In the genomic region with DNA sequence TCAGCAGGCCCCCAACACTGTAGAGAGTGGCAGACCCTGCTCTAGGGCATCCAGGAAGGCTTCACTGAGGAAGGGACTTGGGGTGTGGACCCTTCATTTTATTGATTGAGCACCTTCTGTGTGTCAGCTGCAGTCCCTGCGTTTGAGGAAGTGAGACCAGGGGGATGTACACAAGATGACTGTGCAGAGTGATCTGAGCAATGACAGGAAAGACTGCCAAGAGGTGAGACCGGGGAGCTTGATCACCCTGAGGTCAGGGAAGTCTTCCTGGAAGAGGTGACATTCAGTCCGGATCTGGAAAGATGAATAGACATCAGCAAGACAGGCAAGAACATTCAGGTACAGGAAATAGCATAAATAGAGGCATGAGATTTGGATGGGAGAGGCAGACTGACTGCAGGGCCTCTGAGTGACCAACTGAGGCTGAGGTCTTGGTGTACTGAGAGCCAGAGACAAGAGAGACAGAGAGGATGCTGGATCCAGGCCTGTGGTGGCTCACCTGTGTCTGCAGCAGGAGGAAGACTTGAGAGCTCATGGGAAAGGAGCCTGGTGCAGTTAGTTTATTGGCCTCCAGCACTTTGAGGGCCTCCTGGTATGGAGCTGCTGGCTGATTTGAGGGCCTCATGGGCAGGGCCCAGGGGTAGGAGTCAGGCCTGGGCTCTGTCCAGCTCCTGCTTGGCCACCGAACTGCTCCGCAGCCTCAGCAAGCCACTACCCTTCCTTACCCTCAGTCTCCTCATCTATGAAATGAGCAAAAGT, we compare ENCODE assay signal across 9 cellular contexts. TPM values are rescaled to one million over a fixed set of nuclear protein-coding genes. Genes with fewer than 3 reads are reported as not detected.
DNase-seq lines count a peak whose midpoint lies in the region; ATAC-seq and TF ChIP-seq lines count a peak whose summit lies in the region.
"Had no signal": no experiment of that assay in that cellular context is flagged by ENCODE, and none has a peak within 500 bp of the region (broad histone marks: within the 10 kb centered on the region; RNA-seq: fewer than 3 reads in every experiment).

No MANE protein-coding gene starts in this region.

- no peak for TF ChIP-seq POLR2A in prostate gland (IDR thresholded peaks at IDR 0.05)

- no peaks in the 10 kb centered on the region for H3K9me3 ChIP-seq in RWPE2 (ENCODE audit: severe bottlenecking)
- no peaks in the 10 kb centered on the region for H3K9me3 ChIP-seq in prostate gland

- H3K36me3 ChIP-seq in RWPE2 (ENCODE audit: low read depth) (no peaks in the 10 kb centered on the region), prostate gland (no peaks in the 10 kb centered on the region)

- H3K27me3 ChIP-seq in RWPE2 (ENCODE audit: insufficient read depth, poor library complexity, severe bottlenecking) = no peaks in the 10 kb centered on the region
- H3K27me3 ChIP-seq in prostate gland (replicated peaks; ENCODE audit: insufficient read depth) = no peaks in the 10 kb centered on the region

- H3K4me1 Mint-ChIP-seq in activated T-cell treated with anti-CD3 and anti-CD28 coated beads, Interleukin-2, amount 50 U/mL, for 72 hours (ENCODE audit: low read depth) = peaks cover 37% of the 10 kb centered on the region
- peaks cover 6% of the 10 kb centered on the region for H3K4me1 Mint-ChIP-seq in mesothelial cell of epicardium

- H3K36me3 Mint-ChIP-seq in activated T-cell treated with anti-CD3 and anti-CD28 coated beads, Interleukin-2, amount 50 U/mL, for 72 hours (ENCODE audit: insufficient read depth in 2 of 2) = no peaks in the 10 kb centered on the region
- H3K36me3 Mint-ChIP-seq in mesothelial cell of epicardium = no peaks in the 10 kb centered on the region

- H3K4me1 ChIP-seq in RWPE2 (ENCODE audit: insufficient read depth, poor library complexity, severe bottlenecking) = peaks cover 5% of the 10 kb centered on the region
- no peaks in the 10 kb centered on the region for H3K4me1 ChIP-seq in prostate gland (replicated peaks)

- DNase-seq in activated T-cell treated with anti-CD3 and anti-CD28 coated beads, Interleukin-2, amount 50 U/mL, for 72 hours = peak; percentile 36 to 44
- DNase-seq in activated T-cell treated with anti-CD3 and anti-CD28 coated beads, Interleukin-2, amount 50 U/mL, for 1 hour = no peak
- DNase-seq in RWPE2 (ENCODE audit: low spot score) = peak; percentile 8
- DNase-seq in stimulated activated naive CD8-positive, alpha-beta T cell treated with anti-CD3 and anti-CD28 coated beads, Interleukin-15, Interleukin-2, amounts not matched to agents 100 U/mL and 50 U/mL, for 24 hours = peak; percentile 27
- no peak for DNase-seq in prostate gland (ENCODE audit: low spot score)
- no peak for DNase-seq in mesothelial cell of epicardium (ENCODE audit: low spot score in 2 of 2, unreplicated experiment in 2 of 2)
- DNase-seq in DMS 273 treated with DMSO at 0.1 percent for 48 hours (lab: John Stamatoyannopoulos, UW) = no peak

- H3K27ac Mint-ChIP-seq in activated T-cell treated with anti-CD3 and anti-CD28 coated beads, Interleukin-2, amount 50 U/mL, for 72 hours = peak overlapping the region; percentile 10
- no peak overlapping the region for H3K27ac Mint-ChIP-seq in mesothelial cell of epicardium

- intact Hi-C loops in prostate gland (cut with DNase I) = no loop called here

- H3K27ac ChIP-seq in RWPE2 (ENCODE audit: poor library complexity, severe bottlenecking) = no peak overlapping the region
- H3K27ac ChIP-seq in prostate gland = no peak overlapping the region

- peak; percentile 79 to 91 for ATAC-seq in activated T-cell treated with anti-CD3 and anti-CD28 coated beads, Interleukin-2, amount 50 U/mL, for 72 hours (replicated peaks in 1 of 2)
- peak; percentile 55 for ATAC-seq in HG02970 (IDR thresholded peaks at IDR 0.05; ENCODE audit: low FRiP score, unreplicated experiment)
- no peak for ATAC-seq in RWPE2 (ENCODE audit: low read depth)
- ATAC-seq in stimulated activated naive CD8-positive, alpha-beta T cell treated with anti-CD3 and anti-CD28 coated beads, Interleukin-15, Interleukin-2, amounts not matched to agents 100 U/mL and 50 U/mL, for 24 hours = peak; percentile 52

- 86% methylated on average over 5 of the region's 5 CpGs for WGBS in prostate gland

- H3K4me3 ChIP-seq in RWPE2 (ENCODE audit: severe bottlenecking) (no peak overlapping the region), prostate gland (no peak overlapping the region)

- no peaks in the 10 kb centered on the region for H3K9me3 Mint-ChIP-seq in activated T-cell treated with anti-CD3 and anti-CD28 coated beads, Interleukin-2, amount 50 U/mL, for 72 hours
- no peaks in the 10 kb centered on the region for H3K9me3 Mint-ChIP-seq in mesothelial cell of epicardium

- TF ChIP-seq CTCF in RWPE2 (IDR thresholded peaks at IDR 0.05; ENCODE audit: poor library complexity, severe bottlenecking) (no peak), prostate gland (IDR thresholded peaks at IDR 0.05) (no peak), mesothelial cell of epicardium (IDR thresholded peaks at IDR 0.05; ENCODE audit: unreplicated experiment) (no peak)

- H3K4me3 Mint-ChIP-seq in activated T-cell treated with anti-CD3 and anti-CD28 coated beads, Interleukin-2, amount 50 U/mL, for 72 hours = peak overlapping the region in 1 of 2 donors; percentile 7
- H3K4me3 Mint-ChIP-seq in mesothelial cell of epicardium = no peak overlapping the region

- H3K27me3 Mint-ChIP-seq in activated T-cell treated with anti-CD3 and anti-CD28 coated beads, Interleukin-2, amount 50 U/mL, for 72 hours (ENCODE audit: low read depth) = peaks cover 25% of the 10 kb centered on the region
- peaks cover 35% of the 10 kb centered on the region for H3K27me3 Mint-ChIP-seq in mesothelial cell of epicardium (ENCODE audit: low read depth)

RNA-seq across cellular contexts. Expression of a gene that starts 5.2 kb away (rescaled TPM):
- total RNA-seq in activated T-cell treated with anti-CD3 and anti-CD28 coated beads, Interleukin-2, amount 50 U/mL, for 72 hours = 1 to 10 TPM; 2.8 to 3.4 TPM
- total RNA-seq in prostate gland (10 to 100 TPM in 1 of 2 donors, 1 to 10 TPM in 1; 5.6 to 24.6 TPM), mesothelial cell of epicardium (1.3 TPM in 3 replicates)

RNA-seq across cellular contexts. Expression of a gene that starts 41.2 kb away (rescaled TPM):
- 10 to 100 TPM; 18.6 to 20.7 TPM for total RNA-seq in activated T-cell treated with anti-CD3 and anti-CD28 coated beads, Interleukin-2, amount 50 U/mL, for 72 hours
- total RNA-seq in prostate gland (10 to 100 TPM; 13.9 to 25.2 TPM), mesothelial cell of epicardium (27.3 to 27.6 TPM (median 27.4 TPM) in 3 replicates)

RNA-seq across cellular contexts. Expression of a gene that starts 56.1 kb away (rescaled TPM):
- not detected for total RNA-seq in activated T-cell treated with anti-CD3 and anti-CD28 coated beads, Interleukin-2, amount 50 U/mL, for 72 hours
- 1 to 10 TPM in 1 of 2 donors, under 1 TPM in 1; 0.62 to 4.1 TPM for total RNA-seq in prostate gland
- total RNA-seq in mesothelial cell of epicardium = not detected in 3 replicates
- total RNA-seq: T-helper 1 cell treated with Interleukin-12 subunit alpha and Interleukin-12 subunit beta and Interleukin-4 antibody, amounts not matched to agents 30 ng/mL and 1 ng/mL, for 36 hours had no signal

Comparison
In these comparisons a context has a peak if more than half of its experiments do, and no peak if none do; other contexts are left out.
1. DNase-seq: peak in activated T-cell treated with anti-CD3 and anti-CD28 coated beads, Interleukin-2, amount 50 U/mL, for 72 hours (2 of 2), RWPE2 (single experiment) and stimulated activated naive CD8-positive, alpha-beta T cell treated with anti-CD3 and anti-CD28 coated beads, Interleukin-15, Interleukin-2, amounts not matched to agents 100 U/mL and 50 U/mL, for 24 hours (single experiment); none in activated T-cell treated with anti-CD3 and anti-CD28 coated beads, Interleukin-2, amount 50 U/mL, for 1 hour (single experiment), prostate gland (single experiment), mesothelial cell of epicardium (0 of 2) and DMS 273 treated with DMSO at 0.1 percent for 48 hours (single experiment).